ENCODE assay signal across 8 cellular contexts in genomic region chr7:105210721-105211205, GRCh38.
A peak's percentile ranks its signal among the peaks of the same experiment; 100 is the strongest.
DNase-seq lines count a peak whose midpoint lies in the region; ATAC-seq lines count a peak whose summit lies in the region.

No MANE protein-coding gene starts in this region.

- CTCF ChIA-PET in activated CD8-positive, alpha-beta T cell treated with anti-CD3 and anti-CD28 coated beads, Interleukin-2, amount 10 ng/mL, durations not matched to agents 7 days and 5 days (lab: Charles Lee): interaction anchor here (1.8 kb wide), 1 partner anchor 14 kb away, joined by 5 read pairs; no protein-coding TSS in a partner anchor

- peaks cover 8% of the 10 kb centered on the region for H3K9me3 Mint-ChIP-seq in activated CD8-positive, alpha-beta T cell treated with anti-CD3 and anti-CD28 coated beads, Interleukin-2, amount 10 ng/mL, durations not matched to agents 7 days and 5 days (ENCODE audit: insufficient read depth)

- POLR2A ChIA-PET in activated CD8-positive, alpha-beta T cell treated with anti-CD3 and anti-CD28 coated beads, Interleukin-2, amount 10 ng/mL, durations not matched to agents 7 days and 5 days (lab: Charles Lee): interaction anchor here (0.7 kb wide), 1 partner anchor 13 kb away, joined by 3 read pairs; no protein-coding TSS in a partner anchor

- peaks cover 4% of the 10 kb centered on the region for H3K36me3 Mint-ChIP-seq in activated CD8-positive, alpha-beta T cell treated with anti-CD3 and anti-CD28 coated beads, Interleukin-2, amount 10 ng/mL, durations not matched to agents 7 days and 5 days (ENCODE audit: low read depth)

- H3K4me1 Mint-ChIP-seq in activated CD8-positive, alpha-beta T cell treated with anti-CD3 and anti-CD28 coated beads, Interleukin-2, amount 10 ng/mL, durations not matched to agents 7 days and 5 days (ENCODE audit: low read depth): peaks cover 26% of the 10 kb centered on the region

- DNase-seq in SIG-M5 treated with dmso at 0.1 percent for 504 hours (lab: John Stamatoyannopoulos, UW; ENCODE audit: unreplicated experiment) (peak; percentile 6), SIG-M5 (lab: John Stamatoyannopoulos, UW) (no peak), medulla oblongata (ENCODE audit: extremely low spot score) (peak; percentile 59), A172 (ENCODE audit: low spot score) (no peak), putamen (ENCODE audit: low spot score) (no peak)
- no peak for DNase-seq in activated CD8-positive, alpha-beta T cell treated with anti-CD3 and anti-CD28 coated beads, Interleukin-2, amount 10 ng/mL, durations not matched to agents 7 days and 5 days
- DNase-seq in activated CD4-positive, alpha-beta T cell treated with anti-CD3 and anti-CD28 coated beads for 4 hours: no peak

- ATAC-seq in HG03060 (IDR thresholded peaks at IDR 0.05; ENCODE audit: low read depth, unreplicated experiment): peak; percentile 89
- peak; percentile 38 for ATAC-seq in activated CD8-positive, alpha-beta T cell treated with anti-CD3 and anti-CD28 coated beads, Interleukin-2, amount 10 ng/mL, durations not matched to agents 7 days and 5 days

- peak overlapping the region; percentile 33 for H3K27ac Mint-ChIP-seq in activated CD8-positive, alpha-beta T cell treated with anti-CD3 and anti-CD28 coated beads, Interleukin-2, amount 10 ng/mL, durations not matched to agents 7 days and 5 days

- H3K4me3 Mint-ChIP-seq in activated CD8-positive, alpha-beta T cell treated with anti-CD3 and anti-CD28 coated beads, Interleukin-2, amount 10 ng/mL, durations not matched to agents 7 days and 5 days: no peak overlapping the region

- H3K27me3 Mint-ChIP-seq in activated CD8-positive, alpha-beta T cell treated with anti-CD3 and anti-CD28 coated beads, Interleukin-2, amount 10 ng/mL, durations not matched to agents 7 days and 5 days (ENCODE audit: low read depth): no peaks in the 10 kb centered on the region

Comparison
In these comparisons a context has a peak if more than half of its experiments do, and no peak if none do; other contexts are left out.
1. DNase-seq: peak in SIG-M5 treated with dmso at 0.1 percent for 504 hours (single experiment) and medulla oblongata (single experiment); none in SIG-M5 (single experiment), activated CD8-positive, alpha-beta T cell treated with anti-CD3 and anti-CD28 coated beads, Interleukin-2, amount 10 ng/mL, durations not matched to agents 7 days and 5 days (single experiment), A172 (single experiment), putamen (single experiment) and activated CD4-positive, alpha-beta T cell treated with anti-CD3 and anti-CD28 coated beads for 4 hours (0 of 2).